ENCODE assay signal across 2 cellular contexts in the genomic region with DNA sequence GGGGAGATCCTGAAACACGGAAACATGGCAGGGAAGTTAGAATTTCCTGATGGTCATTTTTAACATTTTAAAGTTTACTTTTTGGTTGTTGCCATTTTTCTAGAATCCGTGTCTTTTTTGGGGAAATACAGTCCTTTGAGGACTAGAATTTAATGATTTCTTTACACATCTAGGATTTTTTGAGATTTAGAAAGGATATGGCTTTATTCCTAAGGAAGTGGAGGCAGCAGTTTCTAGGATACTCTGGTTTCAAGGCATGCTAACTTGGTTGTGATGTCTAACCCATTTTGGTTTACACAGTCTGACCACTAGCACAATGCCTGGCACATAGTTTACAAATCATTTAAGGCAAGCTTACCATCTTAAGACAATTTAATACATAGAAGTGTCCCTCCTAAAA.
TF ChIP-seq lines count a peak whose summit lies in the region.

No MANE protein-coding gene starts in this region.

TF ChIP-seq in HEK293, 187 proteins besides CTCF, POLR2A, EP300 and RAD21 (continued from another document):
- TF ChIP-seq, protein P1, sequence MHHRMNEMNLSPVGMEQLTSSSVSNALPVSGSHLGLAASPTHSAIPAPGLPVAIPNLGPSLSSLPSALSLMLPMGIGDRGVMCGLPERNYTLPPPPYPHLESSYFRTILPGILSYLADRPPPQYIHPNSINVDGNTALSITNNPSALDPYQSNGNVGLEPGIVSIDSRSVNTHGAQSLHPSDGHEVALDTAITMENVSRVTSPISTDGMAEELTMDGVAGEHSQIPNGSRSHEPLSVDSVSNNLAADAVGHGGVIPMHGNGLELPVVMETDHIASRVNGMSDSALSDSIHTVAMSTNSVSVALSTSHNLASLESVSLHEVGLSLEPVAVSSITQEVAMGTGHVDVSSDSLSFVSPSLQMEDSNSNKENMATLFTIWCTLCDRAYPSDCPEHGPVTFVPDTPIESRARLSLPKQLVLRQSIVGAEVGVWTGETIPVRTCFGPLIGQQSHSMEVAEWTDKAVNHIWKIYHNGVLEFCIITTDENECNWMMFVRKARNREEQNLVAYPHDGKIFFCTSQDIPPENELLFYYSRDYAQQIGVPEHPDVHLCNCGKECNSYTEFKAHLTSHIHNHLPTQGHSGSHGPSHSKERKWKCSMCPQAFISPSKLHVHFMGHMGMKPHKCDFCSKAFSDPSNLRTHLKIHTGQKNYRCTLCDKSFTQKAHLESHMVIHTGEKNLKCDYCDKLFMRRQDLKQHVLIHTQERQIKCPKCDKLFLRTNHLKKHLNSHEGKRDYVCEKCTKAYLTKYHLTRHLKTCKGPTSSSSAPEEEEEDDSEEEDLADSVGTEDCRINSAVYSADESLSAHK (tag by site-specific recombination; IDR thresholded peaks at IDR 0.05), result peak; percentile 80
- TF ChIP-seq ZBTB48 (tag by site-specific recombination; IDR thresholded peaks at IDR 0.05) (no peak), ZNF324 (tag by site-specific recombination; IDR thresholded peaks at IDR 0.05) (no peak), ZNF174 (tag by site-specific recombination; IDR thresholded peaks at IDR 0.05) (no peak)

TF ChIP-seq in WTC11, 78 proteins besides CTCF, POLR2A, EP300 and RAD21 (continued from another document):
- TF ChIP-seq, protein P2, sequence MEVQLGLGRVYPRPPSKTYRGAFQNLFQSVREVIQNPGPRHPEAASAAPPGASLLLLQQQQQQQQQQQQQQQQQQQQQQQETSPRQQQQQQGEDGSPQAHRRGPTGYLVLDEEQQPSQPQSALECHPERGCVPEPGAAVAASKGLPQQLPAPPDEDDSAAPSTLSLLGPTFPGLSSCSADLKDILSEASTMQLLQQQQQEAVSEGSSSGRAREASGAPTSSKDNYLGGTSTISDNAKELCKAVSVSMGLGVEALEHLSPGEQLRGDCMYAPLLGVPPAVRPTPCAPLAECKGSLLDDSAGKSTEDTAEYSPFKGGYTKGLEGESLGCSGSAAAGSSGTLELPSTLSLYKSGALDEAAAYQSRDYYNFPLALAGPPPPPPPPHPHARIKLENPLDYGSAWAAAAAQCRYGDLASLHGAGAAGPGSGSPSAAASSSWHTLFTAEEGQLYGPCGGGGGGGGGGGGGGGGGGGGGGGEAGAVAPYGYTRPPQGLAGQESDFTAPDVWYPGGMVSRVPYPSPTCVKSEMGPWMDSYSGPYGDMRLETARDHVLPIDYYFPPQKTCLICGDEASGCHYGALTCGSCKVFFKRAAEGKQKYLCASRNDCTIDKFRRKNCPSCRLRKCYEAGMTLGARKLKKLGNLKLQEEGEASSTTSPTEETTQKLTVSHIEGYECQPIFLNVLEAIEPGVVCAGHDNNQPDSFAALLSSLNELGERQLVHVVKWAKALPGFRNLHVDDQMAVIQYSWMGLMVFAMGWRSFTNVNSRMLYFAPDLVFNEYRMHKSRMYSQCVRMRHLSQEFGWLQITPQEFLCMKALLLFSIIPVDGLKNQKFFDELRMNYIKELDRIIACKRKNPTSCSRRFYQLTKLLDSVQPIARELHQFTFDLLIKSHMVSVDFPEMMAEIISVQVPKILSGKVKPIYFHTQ (CRISPR knock-in tag; IDR thresholded peaks at IDR 0.05), result no peak
- TF ChIP-seq, protein P3, sequence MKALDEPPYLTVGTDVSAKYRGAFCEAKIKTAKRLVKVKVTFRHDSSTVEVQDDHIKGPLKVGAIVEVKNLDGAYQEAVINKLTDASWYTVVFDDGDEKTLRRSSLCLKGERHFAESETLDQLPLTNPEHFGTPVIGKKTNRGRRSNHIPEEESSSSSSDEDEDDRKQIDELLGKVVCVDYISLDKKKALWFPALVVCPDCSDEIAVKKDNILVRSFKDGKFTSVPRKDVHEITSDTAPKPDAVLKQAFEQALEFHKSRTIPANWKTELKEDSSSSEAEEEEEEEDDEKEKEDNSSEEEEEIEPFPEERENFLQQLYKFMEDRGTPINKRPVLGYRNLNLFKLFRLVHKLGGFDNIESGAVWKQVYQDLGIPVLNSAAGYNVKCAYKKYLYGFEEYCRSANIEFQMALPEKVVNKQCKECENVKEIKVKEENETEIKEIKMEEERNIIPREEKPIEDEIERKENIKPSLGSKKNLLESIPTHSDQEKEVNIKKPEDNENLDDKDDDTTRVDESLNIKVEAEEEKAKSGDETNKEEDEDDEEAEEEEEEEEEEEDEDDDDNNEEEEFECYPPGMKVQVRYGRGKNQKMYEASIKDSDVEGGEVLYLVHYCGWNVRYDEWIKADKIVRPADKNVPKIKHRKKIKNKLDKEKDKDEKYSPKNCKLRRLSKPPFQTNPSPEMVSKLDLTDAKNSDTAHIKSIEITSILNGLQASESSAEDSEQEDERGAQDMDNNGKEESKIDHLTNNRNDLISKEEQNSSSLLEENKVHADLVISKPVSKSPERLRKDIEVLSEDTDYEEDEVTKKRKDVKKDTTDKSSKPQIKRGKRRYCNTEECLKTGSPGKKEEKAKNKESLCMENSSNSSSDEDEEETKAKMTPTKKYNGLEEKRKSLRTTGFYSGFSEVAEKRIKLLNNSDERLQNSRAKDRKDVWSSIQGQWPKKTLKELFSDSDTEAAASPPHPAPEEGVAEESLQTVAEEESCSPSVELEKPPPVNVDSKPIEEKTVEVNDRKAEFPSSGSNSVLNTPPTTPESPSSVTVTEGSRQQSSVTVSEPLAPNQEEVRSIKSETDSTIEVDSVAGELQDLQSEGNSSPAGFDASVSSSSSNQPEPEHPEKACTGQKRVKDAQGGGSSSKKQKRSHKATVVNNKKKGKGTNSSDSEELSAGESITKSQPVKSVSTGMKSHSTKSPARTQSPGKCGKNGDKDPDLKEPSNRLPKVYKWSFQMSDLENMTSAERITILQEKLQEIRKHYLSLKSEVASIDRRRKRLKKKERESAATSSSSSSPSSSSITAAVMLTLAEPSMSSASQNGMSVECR (CRISPR knock-in tag; IDR thresholded peaks at IDR 0.05; ENCODE audit: borderline replicate concordance), result no peak
- TF ChIP-seq, protein P4, sequence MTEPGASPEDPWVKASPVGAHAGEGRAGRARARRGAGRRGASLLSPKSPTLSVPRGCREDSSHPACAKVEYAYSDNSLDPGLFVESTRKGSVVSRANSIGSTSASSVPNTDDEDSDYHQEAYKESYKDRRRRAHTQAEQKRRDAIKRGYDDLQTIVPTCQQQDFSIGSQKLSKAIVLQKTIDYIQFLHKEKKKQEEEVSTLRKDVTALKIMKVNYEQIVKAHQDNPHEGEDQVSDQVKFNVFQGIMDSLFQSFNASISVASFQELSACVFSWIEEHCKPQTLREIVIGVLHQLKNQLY (CRISPR knock-in tag; IDR thresholded peaks at IDR 0.05), result no peak
- no peak for TF ChIP-seq RELA (CRISPR knock-in tag; IDR thresholded peaks at IDR 0.05; ENCODE audit: borderline replicate concordance)
- TF ChIP-seq FOXJ3 (CRISPR knock-in tag; IDR thresholded peaks at IDR 0.05; ENCODE audit: borderline replicate concordance), result no peak
